ENCODE assay signal across 2 cellular contexts in genomic region chr17:45333702-45334092, GRCh38.
TF ChIP-seq lines count a peak whose summit lies in the region.

No MANE protein-coding gene starts in this region.

TF ChIP-seq in GM12878, 131 proteins besides CTCF, POLR2A, EP300 and RAD21 (continued from another document):
- TF ChIP-seq BCL3 (IDR thresholded peaks at IDR 0.05; ENCODE audit: borderline replicate concordance, insufficient read depth, low read depth, low read length, poor library complexity, severe bottlenecking) (no peak), SMARCA5 (IDR thresholded peaks at IDR 0.05) (no peak)

TF ChIP-seq in WTC11, 78 proteins besides CTCF, POLR2A, EP300 and RAD21:
- TF ChIP-seq ZNF425 (CRISPR knock-in tag; conservative IDR thresholded peaks at IDR 0.05) (no peak), FOXJ3 (CRISPR knock-in tag; IDR thresholded peaks at IDR 0.05; ENCODE audit: borderline replicate concordance) (no peak), CREB1 (CRISPR knock-in tag; IDR thresholded peaks at IDR 0.05) (no peak), SP1 (CRISPR knock-in tag; conservative IDR thresholded peaks at IDR 0.05) (no peak), ZNF263 (CRISPR knock-in tag; IDR thresholded peaks at IDR 0.05; ENCODE audit: low read depth) (no peak), OVOL2 (CRISPR knock-in tag; IDR thresholded peaks at IDR 0.05; ENCODE audit: borderline replicate concordance) (no peak)
- TF ChIP-seq, protein P1, sequence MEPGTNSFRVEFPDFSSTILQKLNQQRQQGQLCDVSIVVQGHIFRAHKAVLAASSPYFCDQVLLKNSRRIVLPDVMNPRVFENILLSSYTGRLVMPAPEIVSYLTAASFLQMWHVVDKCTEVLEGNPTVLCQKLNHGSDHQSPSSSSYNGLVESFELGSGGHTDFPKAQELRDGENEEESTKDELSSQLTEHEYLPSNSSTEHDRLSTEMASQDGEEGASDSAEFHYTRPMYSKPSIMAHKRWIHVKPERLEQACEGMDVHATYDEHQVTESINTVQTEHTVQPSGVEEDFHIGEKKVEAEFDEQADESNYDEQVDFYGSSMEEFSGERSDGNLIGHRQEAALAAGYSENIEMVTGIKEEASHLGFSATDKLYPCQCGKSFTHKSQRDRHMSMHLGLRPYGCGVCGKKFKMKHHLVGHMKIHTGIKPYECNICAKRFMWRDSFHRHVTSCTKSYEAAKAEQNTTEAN (CRISPR knock-in tag; IDR thresholded peaks at IDR 0.05), result no peak
- TF ChIP-seq, protein P2, sequence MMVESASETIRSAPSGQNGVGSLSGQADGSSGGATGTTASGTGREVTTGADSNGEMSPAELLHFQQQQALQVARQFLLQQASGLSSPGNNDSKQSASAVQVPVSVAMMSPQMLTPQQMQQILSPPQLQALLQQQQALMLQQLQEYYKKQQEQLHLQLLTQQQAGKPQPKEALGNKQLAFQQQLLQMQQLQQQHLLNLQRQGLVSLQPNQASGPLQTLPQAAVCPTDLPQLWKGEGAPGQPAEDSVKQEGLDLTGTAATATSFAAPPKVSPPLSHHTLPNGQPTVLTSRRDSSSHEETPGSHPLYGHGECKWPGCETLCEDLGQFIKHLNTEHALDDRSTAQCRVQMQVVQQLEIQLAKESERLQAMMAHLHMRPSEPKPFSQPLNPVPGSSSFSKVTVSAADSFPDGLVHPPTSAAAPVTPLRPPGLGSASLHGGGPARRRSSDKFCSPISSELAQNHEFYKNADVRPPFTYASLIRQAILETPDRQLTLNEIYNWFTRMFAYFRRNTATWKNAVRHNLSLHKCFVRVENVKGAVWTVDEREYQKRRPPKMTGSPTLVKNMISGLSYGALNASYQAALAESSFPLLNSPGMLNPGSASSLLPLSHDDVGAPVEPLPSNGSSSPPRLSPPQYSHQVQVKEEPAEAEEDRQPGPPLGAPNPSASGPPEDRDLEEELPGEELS (CRISPR knock-in tag; IDR thresholded peaks at IDR 0.05), result no peak
